In genomic region chr22:46148885-46149492, GRCh38 we compare ENCODE assay signal across 8 cellular contexts. TPM values are rescaled to one million over a fixed set of nuclear protein-coding genes. Genes with fewer than 3 reads are reported as not detected.
DNase-seq lines count a peak whose midpoint lies in the region; ATAC-seq, FAIRE-seq and TF ChIP-seq lines count a peak whose summit lies in the region.

No MANE protein-coding gene starts in this region.

- H3K9me3 Mint-ChIP-seq in mesothelial cell of epicardium = no peaks in the 10 kb centered on the region

- H3K4me3 ChIP-seq in cardiac muscle cell (peak overlapping the region; percentile 70), bronchial epithelial cell (ENCODE audit: low read depth, low read length) (no peak overlapping the region), upper lobe of right lung (peak overlapping the region; percentile 90)

- FAIRE-seq in bronchial epithelial cell (lab: Jason Lieb, UNC) = peak; percentile 73
- no peak for FAIRE-seq in RCC 7860 (lab: Jason Lieb, UNC)

- H3K27ac Mint-ChIP-seq in mesothelial cell of epicardium = no peak overlapping the region

- H3K4me1 ChIP-seq in cardiac muscle cell (ENCODE audit: low read depth) (peaks cover 9% of the 10 kb centered on the region), upper lobe of right lung (peaks cover 24% of the 10 kb centered on the region)

- ATAC-seq in Right ventricle myocardium superior (ENCODE audit: poor library complexity) (no peak), upper lobe of right lung (no peak)
- no peak for ATAC-seq in activated CD4-positive, CD25-positive, alpha-beta regulatory T cell treated with anti-CD3 and anti-CD28 coated beads, Interleukin-2, amount 50 U/mL, for 24 hours

- H3K27ac ChIP-seq in cardiac muscle cell (no peak overlapping the region), upper lobe of right lung (peak overlapping the region; percentile 89)

- TF ChIP-seq CTCF in cardiac muscle cell (IDR thresholded peaks at IDR 0.05; ENCODE audit: low read depth, low read length) (no peak), bronchial epithelial cell (IDR thresholded peaks at IDR 0.05; ENCODE audit: insufficient read depth, low read length, severe bottlenecking) (no peak), mesothelial cell of epicardium (IDR thresholded peaks at IDR 0.05; ENCODE audit: unreplicated experiment) (no peak), upper lobe of right lung (IDR thresholded peaks at IDR 0.05) (no peak)

- no peaks in the 10 kb centered on the region for H3K9me3 ChIP-seq in cardiac muscle cell (ENCODE audit: low read depth)
- H3K9me3 ChIP-seq in upper lobe of right lung = no peaks in the 10 kb centered on the region

- H3K4me3 Mint-ChIP-seq in mesothelial cell of epicardium = peak overlapping the region; percentile 60

- DNase-seq in cardiac muscle cell (ENCODE audit: low read depth in 1 of 2, low spot score in 1 of 2) (no peak), Right ventricle myocardium superior (no peak), bronchial epithelial cell (ENCODE audit: low read depth) (no peak), mesothelial cell of epicardium (ENCODE audit: low spot score in 2 of 2, unreplicated experiment in 2 of 2) (no peak), upper lobe of right lung (no peak), RCC 7860 (ENCODE audit: low spot score) (no peak), SIG-M5 treated with dmso at 0.1 percent for 504 hours (lab: John Stamatoyannopoulos, UW; ENCODE audit: unreplicated experiment) (no peak)

- H3K4me1 Mint-ChIP-seq in mesothelial cell of epicardium = peaks cover 10% of the 10 kb centered on the region

- peaks cover 3% of the 10 kb centered on the region for H3K36me3 Mint-ChIP-seq in mesothelial cell of epicardium

- intact Hi-C loops in Right ventricle myocardium superior (cut with DNase I) (loop anchor here (5.0 kb wide), 1 partner anchor 148 kb away; the partner anchor contains the start of gene GTSE1), upper lobe of right lung (cut with DNase I) (no loop called here)

- H3K27me3 Mint-ChIP-seq in mesothelial cell of epicardium (ENCODE audit: low read depth) = peaks cover 45% of the 10 kb centered on the region

- H3K27me3 ChIP-seq in cardiac muscle cell (peaks cover 8% of the 10 kb centered on the region), bronchial epithelial cell (ENCODE audit: control insufficient read depth, insufficient read depth, low read length) (peaks cover 2% of the 10 kb centered on the region), upper lobe of right lung (no peaks in the 10 kb centered on the region)

- H3K36me3 ChIP-seq in cardiac muscle cell (peaks cover 2% of the 10 kb centered on the region), bronchial epithelial cell (ENCODE audit: control insufficient read depth, insufficient read depth, low read length) (no peaks in the 10 kb centered on the region), upper lobe of right lung (peaks cover 5% of the 10 kb centered on the region)

RNA-seq across cellular contexts. Expression of gene PPARA, which starts 1.3 kb away (rescaled TPM):
- total RNA-seq in cardiac muscle cell = 22.6 and 25.1 TPM in 2 replicates
- 11.8 and 12.2 TPM in 2 replicates for polyA plus RNA-seq in cardiac muscle cell
- 66.1 TPM for total RNA-seq in Right ventricle myocardium superior
- total RNA-seq in bronchial epithelial cell = 7.6 and 10.5 TPM in 2 replicates
- 12.0 to 15.1 TPM (median 13.0 TPM) in 3 replicates for total RNA-seq in mesothelial cell of epicardium
- total RNA-seq in upper lobe of right lung = 18.4 TPM
